Comparison of ENCODE assay signal across 1 cellular context in the genomic region with DNA sequence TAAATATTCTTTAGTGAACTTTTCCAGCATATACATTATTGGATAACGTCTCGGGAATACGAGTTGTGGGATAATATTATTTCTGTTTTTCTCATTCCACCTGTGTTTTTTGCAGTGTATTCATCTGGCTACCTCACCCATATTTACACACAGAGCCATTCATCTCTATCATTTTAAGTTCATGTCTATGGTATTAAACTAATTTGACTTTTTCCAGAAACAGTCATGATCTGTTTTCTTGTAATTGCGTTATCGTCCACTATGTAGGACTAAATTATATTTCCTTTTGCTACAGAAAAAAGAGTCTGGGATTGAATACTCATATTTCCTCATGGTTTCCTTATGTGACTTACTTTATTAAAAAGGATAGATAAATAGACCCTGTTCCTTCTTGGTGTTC.
TF ChIP-seq lines count a peak whose summit lies in the region.

No MANE protein-coding gene starts in this region.

TF ChIP-seq in IMR-90, 13 proteins besides CTCF, POLR2A, EP300 and RAD21 (continued from another document):
- TF ChIP-seq SMC3 (IDR thresholded peaks at IDR 0.05; ENCODE audit: low read depth, low read length), result no peak
- no peak for TF ChIP-seq RCOR1 (IDR thresholded peaks at IDR 0.05; ENCODE audit: insufficient replicate concordance, low read length)
- TF ChIP-seq MAFK (IDR thresholded peaks at IDR 0.05; ENCODE audit: low read depth, low read length), result no peak
- no peak for TF ChIP-seq CEBPB (IDR thresholded peaks at IDR 0.05; ENCODE audit: low read depth, low read length)
- no peak for TF ChIP-seq FOS (IDR thresholded peaks at IDR 0.05; ENCODE audit: low read depth, low read length)
- TF ChIP-seq RFX5 (IDR thresholded peaks at IDR 0.05; ENCODE audit: low read depth, low read length), result no peak
